10 cellular contexts compared by ENCODE assay signal in the genomic region with DNA sequence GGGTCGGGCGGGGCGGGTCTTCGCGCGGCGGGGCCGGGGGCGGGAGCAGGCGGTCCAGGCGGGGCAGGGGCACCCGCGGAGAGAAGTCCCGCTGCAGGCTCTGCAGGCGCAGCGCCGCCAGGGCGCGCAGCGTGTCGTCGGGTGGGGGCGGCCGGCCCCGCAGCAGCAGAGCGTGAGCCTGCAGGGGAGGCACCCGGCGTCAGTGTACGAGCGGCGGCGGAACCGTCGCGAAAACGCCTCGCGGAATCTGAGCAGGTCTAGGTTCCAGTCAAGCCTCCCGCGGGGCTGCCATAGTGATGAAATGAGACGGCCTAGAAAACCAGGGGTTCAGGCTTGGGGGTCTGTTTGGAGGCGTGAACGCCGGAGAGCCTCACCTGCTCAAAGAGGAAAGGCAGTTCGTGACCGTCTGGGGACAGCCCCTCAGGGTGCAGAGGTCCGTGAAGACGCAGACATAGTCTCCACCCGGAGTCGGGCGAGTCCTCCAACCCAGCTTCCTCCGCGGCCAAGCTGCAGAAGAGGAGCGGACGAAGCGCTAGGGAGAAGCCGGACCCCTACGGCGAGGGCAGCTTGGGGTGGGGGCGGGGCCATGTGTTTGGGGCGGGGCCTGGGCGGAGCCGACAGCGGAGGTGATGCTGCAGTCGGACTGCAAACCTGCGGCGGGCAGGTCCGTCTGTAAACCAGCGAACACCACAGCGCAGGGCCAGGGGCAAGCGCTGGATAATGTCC. TPM values are rescaled to one million over a fixed set of nuclear protein-coding genes. Genes with fewer than 3 reads are reported as not detected.
DNase-seq lines count a peak whose midpoint lies in the region; ATAC-seq, FAIRE-seq and TF ChIP-seq lines count a peak whose summit lies in the region.
"Had no signal": no experiment of that assay in that cellular context is flagged by ENCODE, and none has a peak within 500 bp of the region (broad histone marks: within the 10 kb centered on the region; RNA-seq: fewer than 3 reads in every experiment).

No MANE protein-coding gene starts in this region.

- H3K36me3 Mint-ChIP-seq in activated CD4-positive, alpha-beta memory T cell treated with anti-CD3 and anti-CD28 coated beads for 36 hours, result peaks cover 7% of the 10 kb centered on the region

- intact Hi-C loops in activated CD4-positive, alpha-beta memory T cell treated with anti-CD3 and anti-CD28 coated beads for 36 hours (cut with micrococcal nuclease), result loop anchor here (10.0 kb wide), 1 partner anchor 386 kb away; a partner anchor contains a TSS
- intact Hi-C loops in esophagus squamous epithelium (cut with DNase I), result no loop called here

- no peaks in the 10 kb centered on the region for H3K9me3 Mint-ChIP-seq in activated CD4-positive, alpha-beta memory T cell treated with anti-CD3 and anti-CD28 coated beads for 36 hours

- peak; percentile 68 for FAIRE-seq in GM18507 (lab: Jason Lieb, UNC)

- no peak for TF ChIP-seq POLR2A in esophagus squamous epithelium (IDR thresholded peaks at IDR 0.05)

- H3K4me1 Mint-ChIP-seq in activated CD4-positive, alpha-beta memory T cell treated with anti-CD3 and anti-CD28 coated beads for 36 hours (ENCODE audit: low read depth), result peaks cover 27% of the 10 kb centered on the region

- no peak for DNase-seq in GM18507 (ENCODE audit: extremely low spot score, insufficient read length, low read depth)
- peak; percentile 53 for DNase-seq in activated CD4-positive, alpha-beta memory T cell treated with anti-CD3 and anti-CD28 coated beads for 36 hours
- no peak for DNase-seq in esophagus squamous epithelium (lab: John Stamatoyannopoulos, UW)
- peak; percentile 58 for DNase-seq in stimulated activated CD4-positive, alpha-beta T cell treated with anti-CD3 and anti-CD28 coated beads, Interleukin-4, amount 100 ng/mL, for 1 hour
- no peak for DNase-seq in NCI-H187 treated with DMSO at 0.1 percent for 48 hours (lab: John Stamatoyannopoulos, UW)
- DNase-seq in NCI-H1092 treated with DMSO at 0.1 percent for 48 hours (lab: John Stamatoyannopoulos, UW), result no peak
- DNase-seq in ureter (ENCODE audit: low spot score), result no peak

- ATAC-seq in HG03108 (IDR thresholded peaks at IDR 0.05; ENCODE audit: unreplicated experiment), result no peak

- 40 to 69% methylated on average over 17 to 18 of the region's 71 CpGs for WGBS in esophagus squamous epithelium, 2 donors

- peaks cover 34% of the 10 kb centered on the region for H3K27me3 Mint-ChIP-seq in activated CD4-positive, alpha-beta memory T cell treated with anti-CD3 and anti-CD28 coated beads for 36 hours

- H3K27me3 ChIP-seq in esophagus squamous epithelium, result peaks cover 0 to 20% (median 0%) of the 10 kb centered on the region in 4 donors
- H3K27me3 ChIP-seq: cardiac muscle cell had no signal

- H3K27ac ChIP-seq in esophagus squamous epithelium, result peak overlapping the region; percentile 16 to 99 (median 70)
- H3K27ac ChIP-seq: cardiac muscle cell, SK-N-MC had no signal

- no peaks in the 10 kb centered on the region for H3K9me3 ChIP-seq in esophagus squamous epithelium

- peaks cover 67 to 92% (median 70%) of the 10 kb centered on the region in 3 donors for H3K4me1 ChIP-seq in esophagus squamous epithelium

- no peak for TF ChIP-seq CTCF in esophagus squamous epithelium (IDR thresholded peaks at IDR 0.05)

- POLR2A ChIA-PET in activated CD4-positive, alpha-beta memory T cell treated with anti-CD3 and anti-CD28 coated beads for 36 hours (lab: Charles Lee), result interaction anchor here (0.7 to 1.7 kb wide), 2 partner anchors 9 to 92 kb away, joined by 4 read pairs; a partner anchor contains a TSS

- CTCF ChIA-PET in activated CD4-positive, alpha-beta memory T cell treated with anti-CD3 and anti-CD28 coated beads for 36 hours (lab: Charles Lee), result interaction anchor here (0.8 to 1.4 kb wide), 3 partner anchors 13 to 137 kb away, joined by 3 to 7 read pairs (median 3); a partner anchor contains a TSS

- no peak overlapping the region for H3K27ac Mint-ChIP-seq in activated CD4-positive, alpha-beta memory T cell treated with anti-CD3 and anti-CD28 coated beads for 36 hours

- H3K4me3 ChIP-seq in esophagus squamous epithelium, result peak overlapping the region in 3 of 4 donors; percentile 7 to 43 (median 15)
- H3K4me3 ChIP-seq: cardiac muscle cell, SK-N-MC had no signal

- peaks cover 30 to 86% (median 38%) of the 10 kb centered on the region in 3 donors for H3K36me3 ChIP-seq in esophagus squamous epithelium

- H3K4me3 Mint-ChIP-seq in activated CD4-positive, alpha-beta memory T cell treated with anti-CD3 and anti-CD28 coated beads for 36 hours, result peak overlapping the region; percentile 59

RNA-seq across cellular contexts. Expression of a gene that starts 6.4 kb away (rescaled TPM):
- 1 to 10 TPM; 1.1 to 1.2 TPM for total RNA-seq in activated CD4-positive, alpha-beta memory T cell treated with anti-CD3 and anti-CD28 coated beads for 36 hours
- total RNA-seq in esophagus squamous epithelium (10 to 100 TPM; 41.0 to 55.8 (median 55.1) TPM), ureter (64.2 TPM)

RNA-seq across cellular contexts. Expression of a gene that starts 11.3 kb away (rescaled TPM):
- total RNA-seq in activated CD4-positive, alpha-beta memory T cell treated with anti-CD3 and anti-CD28 coated beads for 36 hours, result 10 to 100 TPM in 1 of 2 experiments, 1 to 10 TPM in 1; 9.3 to 10.1 TPM
- total RNA-seq in esophagus squamous epithelium, result 10 to 100 TPM in 1 of 4 donors, 1 to 10 TPM in 3; 7.1 to 14.5 (median 8.8) TPM
- 41.0 TPM for total RNA-seq in ureter

RNA-seq across cellular contexts. Expression of a gene that starts 11.3 kb away (rescaled TPM):
- total RNA-seq in activated CD4-positive, alpha-beta memory T cell treated with anti-CD3 and anti-CD28 coated beads for 36 hours, result under 1 TPM; 0.38 to 0.65 TPM
- under 1 TPM in 1 of 4 donors, not detected in 3; 0.76 TPM for total RNA-seq in esophagus squamous epithelium
- total RNA-seq in ureter, result 1.1 TPM

RNA-seq across cellular contexts. Expression of a gene that starts 12.0 kb away (rescaled TPM):
- 1 to 10 TPM; 1.8 to 1.9 TPM for total RNA-seq in activated CD4-positive, alpha-beta memory T cell treated with anti-CD3 and anti-CD28 coated beads for 36 hours
- total RNA-seq in esophagus squamous epithelium (under 1 TPM; 0.15 to 0.88 (median 0.43) TPM), ureter (15.3 TPM)

Comparison
In these comparisons a context has a peak if more than half of its experiments do, and no peak if none do; other contexts are left out.
1. DNase-seq: peak in activated CD4-positive, alpha-beta memory T cell treated with anti-CD3 and anti-CD28 coated beads for 36 hours (single experiment) and stimulated activated CD4-positive, alpha-beta T cell treated with anti-CD3 and anti-CD28 coated beads, Interleukin-4, amount 100 ng/mL, for 1 hour (single experiment); none in GM18507 (single experiment), esophagus squamous epithelium (single experiment), NCI-H187 treated with DMSO at 0.1 percent for 48 hours (single experiment), NCI-H1092 treated with DMSO at 0.1 percent for 48 hours (single experiment) and ureter (single experiment).
2. RNA of a gene that starts 6.4 kb away (total RNA-seq): 64.2 TPM in ureter (single experiment) and 41.0 to 55.8 TPM in esophagus squamous epithelium; 1.1 to 1.2 TPM in activated CD4-positive, alpha-beta memory T cell treated with anti-CD3 and anti-CD28 coated beads for 36 hours; every median in the first group is over 10 times any median in the second.